Comparison of ENCODE assay signal across 8 cellular contexts in genomic region chr1:112700290-112701226, GRCh38. TPM values are rescaled to one million over a fixed set of nuclear protein-coding genes. Genes with fewer than 3 reads are reported as not detected.
DNase-seq lines count a peak whose midpoint lies in the region; ATAC-seq and TF ChIP-seq lines count a peak whose summit lies in the region.

No MANE protein-coding gene starts in this region.

- peaks cover 24% of the 10 kb centered on the region for H3K4me1 ChIP-seq in OCI-LY1 (ENCODE audit: insufficient read depth, low read length, severe bottlenecking)
- peaks cover 76 to 80% (median 78%) of the 10 kb centered on the region in 4 donors for H3K4me1 ChIP-seq in esophagus muscularis mucosa
- peaks cover 60% of the 10 kb centered on the region for H3K4me1 ChIP-seq in muscle layer of colon (ENCODE audit: insufficient read depth, low read length)

- DNase-seq in ACHN (peak; percentile 88), HS-5 (ENCODE audit: low read depth) (peak; percentile 87), esophagus muscularis mucosa (ENCODE audit: extremely low spot score) (peak; percentile 99)
- peak; percentile 70 for DNase-seq in activated T-cell treated with anti-CD3 and anti-CD28 coated beads, Interleukin-2, amount 50 U/mL, for 1 hour
- peak; percentile 54 for DNase-seq in stimulated activated naive B cell treated with anti-CD40 and anti-IgM and Interleukin-4, amounts not matched to agents 10 μg/mL and 1 μg/mL and 100 μg/mL, for 72 hours

- no peaks in the 10 kb centered on the region for H3K79me2 ChIP-seq in OCI-LY1 (ENCODE audit: insufficient read depth, low read length)

- H3K27me3 Mint-ChIP-seq in stimulated activated naive B cell treated with anti-CD40 and anti-IgM and Interleukin-4, amounts not matched to agents 10 μg/mL and 1 μg/mL and 100 μg/mL, for 72 hours, result no peaks in the 10 kb centered on the region

- H3K27ac Mint-ChIP-seq in stimulated activated naive B cell treated with anti-CD40 and anti-IgM and Interleukin-4, amounts not matched to agents 10 μg/mL and 1 μg/mL and 100 μg/mL, for 72 hours, result peak overlapping the region; percentile 86

- H3K36me3 ChIP-seq in OCI-LY1 (ENCODE audit: insufficient read depth, low read length) (peaks cover 6% of the 10 kb centered on the region; the same call in 1 of the 2 replicates), esophagus muscularis mucosa (peaks cover 0 to 74% (median 58%) of the 10 kb centered on the region in 4 donors), muscle layer of colon (ENCODE audit: insufficient read depth, low read length) (peaks cover 64% of the 10 kb centered on the region)

- H3K27me3 ChIP-seq in OCI-LY1 (ENCODE audit: insufficient read depth, low read length) (no peaks in the 10 kb centered on the region), esophagus muscularis mucosa (no peaks in the 10 kb centered on the region), muscle layer of colon (ENCODE audit: control insufficient read depth in 1 of 2, insufficient read depth in 2 of 2, low read length in 2 of 2) (no peaks in the 10 kb centered on the region)

- no peak overlapping the region for H3K4me3 ChIP-seq in OCI-LY1 (ENCODE audit: low read depth, low read length, poor library complexity, severe bottlenecking)
- peak overlapping the region; percentile 3 to 19 (median 12) for H3K4me3 ChIP-seq in esophagus muscularis mucosa
- H3K4me3 ChIP-seq in muscle layer of colon (ENCODE audit: low read depth in 1 of 2, low read length in 2 of 2), result peak overlapping the region in 1 of 2 donors; percentile 12

- 17% methylated on average over 6 of the region's 7 CpGs for WGBS in esophagus muscularis mucosa

- H3K9me2 ChIP-seq in OCI-LY1 (ENCODE audit: low read depth, low read length), result no peaks in the 10 kb centered on the region

- H3K9me3 Mint-ChIP-seq in stimulated activated naive B cell treated with anti-CD40 and anti-IgM and Interleukin-4, amounts not matched to agents 10 μg/mL and 1 μg/mL and 100 μg/mL, for 72 hours, result no peaks in the 10 kb centered on the region

- peaks cover 13 to 31% of the 10 kb centered on the region in 2 donors for H3K36me3 Mint-ChIP-seq in stimulated activated naive B cell treated with anti-CD40 and anti-IgM and Interleukin-4, amounts not matched to agents 10 μg/mL and 1 μg/mL and 100 μg/mL, for 72 hours

- intact Hi-C loops in esophagus muscularis mucosa (cut with DNase I), result loop anchor here (10.0 kb wide), 1 partner anchor 236 kb away; no protein-coding TSS in a partner anchor

- H2AFZ ChIP-seq in OCI-LY1 (ENCODE audit: low read length), result no peak overlapping the region

- peaks cover 62 to 79% of the 10 kb centered on the region in 2 donors for H3K4me1 Mint-ChIP-seq in stimulated activated naive B cell treated with anti-CD40 and anti-IgM and Interleukin-4, amounts not matched to agents 10 μg/mL and 1 μg/mL and 100 μg/mL, for 72 hours

- in situ Hi-C loops in ACHN (cut with HindIII; ENCODE audit: low pct_ligation_motif_present, low pct_unique_long_range_greater_than_20kb, low sequenced_read_pairs), result no loop called here

- H3F3A ChIP-seq in OCI-LY1 (ENCODE audit: insufficient read depth, low read length), result no peaks in the 10 kb centered on the region

- H4K20me1 ChIP-seq in OCI-LY1 (ENCODE audit: insufficient read depth, low read length), result no peaks in the 10 kb centered on the region

- TF ChIP-seq EP300 in esophagus muscularis mucosa (IDR thresholded peaks at IDR 0.05), result no peak

- ATAC-seq in GM18870 (IDR thresholded peaks at IDR 0.05; ENCODE audit: unreplicated experiment), result peak; percentile 47
- ATAC-seq in stimulated activated naive B cell treated with anti-CD40 and anti-IgM and Interleukin-4, amounts not matched to agents 10 μg/mL and 1 μg/mL and 100 μg/mL, for 72 hours (replicated peaks), result peak; percentile 61 to 68

- H3K9ac ChIP-seq in OCI-LY1 (ENCODE audit: low read length) (peak overlapping the region; percentile 23; the same call in 1 of the 2 replicates), muscle layer of colon (ENCODE audit: low read length) (peak overlapping the region; percentile 47)

- peak overlapping the region; percentile 58 for H3K4me2 ChIP-seq in OCI-LY1 (ENCODE audit: low read length)

- TF ChIP-seq CTCF in OCI-LY1 (IDR thresholded peaks at IDR 0.05; ENCODE audit: low read length) (no peak), esophagus muscularis mucosa (IDR thresholded peaks at IDR 0.05) (no peak)

- peak overlapping the region; percentile 65 for H3K27ac ChIP-seq in OCI-LY1 (ENCODE audit: low read depth, low read length, poor library complexity, severe bottlenecking)
- H3K27ac ChIP-seq in esophagus muscularis mucosa (replicated peaks in 1 of 4), result peak overlapping the region; percentile 97 to 100 (median 98)
- H3K27ac ChIP-seq in muscle layer of colon (ENCODE audit: low read depth, low read length), result peak overlapping the region; percentile 79

- TF ChIP-seq POLR2A in esophagus muscularis mucosa (IDR thresholded peaks at IDR 0.05; ENCODE audit: low read depth), result no peak

- peak overlapping the region; percentile 37 to 62 for H3K4me3 Mint-ChIP-seq in stimulated activated naive B cell treated with anti-CD40 and anti-IgM and Interleukin-4, amounts not matched to agents 10 μg/mL and 1 μg/mL and 100 μg/mL, for 72 hours

- H3K9me3 ChIP-seq in OCI-LY1 (ENCODE audit: low read length) (no peaks in the 10 kb centered on the region), esophagus muscularis mucosa (no peaks in the 10 kb centered on the region), muscle layer of colon (ENCODE audit: low read length) (no peaks in the 10 kb centered on the region)

RNA-seq across cellular contexts. Expression of gene RHOC, which starts 6.4 kb away (rescaled TPM):
- total RNA-seq in esophagus muscularis mucosa, result 100 to 1,000 TPM; 222 to 374 (median 324) TPM

RNA-seq across cellular contexts. Expression of gene PPM1J, which starts 14.6 kb away (rescaled TPM):
- 1 to 10 TPM in 3 of 4 donors, under 1 TPM in 1; 0.42 to 3.6 (median 2.3) TPM for total RNA-seq in esophagus muscularis mucosa

RNA-seq across cellular contexts. Expression of gene MOV10, which starts 26.1 kb away (rescaled TPM):
- total RNA-seq in esophagus muscularis mucosa, result 10 to 100 TPM; 12.3 to 24.1 (median 18.7) TPM
